Comparison of ENCODE assay signal across 10 cellular contexts in the genomic region with DNA sequence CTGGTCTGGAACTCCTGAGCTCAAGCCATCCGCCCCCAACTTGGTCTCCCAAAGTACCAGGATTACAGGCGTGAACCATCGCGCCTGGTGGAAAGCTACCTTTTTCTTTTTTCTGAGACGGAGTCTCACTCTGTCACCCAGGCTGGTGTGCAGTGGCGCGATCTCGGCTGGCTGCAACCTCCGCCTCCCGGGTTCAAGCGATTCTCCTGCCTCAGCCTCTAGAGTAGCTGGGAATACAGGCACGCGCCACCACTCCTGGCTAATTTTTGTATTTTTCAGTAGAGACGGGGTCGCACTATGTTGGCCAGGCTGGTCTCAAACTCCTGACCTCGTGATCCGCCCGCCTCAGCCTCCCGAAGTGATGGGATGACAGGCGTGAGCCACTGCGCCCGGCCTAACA. TPM values are rescaled to one million over a fixed set of nuclear protein-coding genes. Genes with fewer than 3 reads are reported as not detected.
DNase-seq lines count a peak whose midpoint lies in the region; ATAC-seq and TF ChIP-seq lines count a peak whose summit lies in the region.
"Not testable (repeated sequence)": the region's sequence is repeated elsewhere in the genome, so short reads cannot be mapped to it uniquely, and the experiment has no call there.
"Had no signal": no experiment of that assay in that cellular context is flagged by ENCODE, and none has a peak within 500 bp of the region (broad histone marks: within the 10 kb centered on the region; RNA-seq: fewer than 3 reads in every experiment).

No MANE protein-coding gene starts in this region.

- ATAC-seq in PC-3, result not testable (repeated sequence)

- peak overlapping the region; percentile 96; the same call in 1 of the 2 replicates for H3K4me2 ChIP-seq in PC-3 (ENCODE audit: low read length)

- intact Hi-C loops in Caco-2 (cut with micrococcal nuclease; ENCODE audit: unreplicated experiment); PC-3 (cut with micrococcal nuclease): not testable (repeated sequence)

- H3K9me3 ChIP-seq in Caco-2; PC-3 (ENCODE audit: low read length): not testable (repeated sequence)

- CTCF ChIA-PET in Caco-2 (lab: Charles Lee); PC-3 (lab: Charles Lee): not testable (repeated sequence)

- not testable (repeated sequence) for H3K27me3 Mint-ChIP-seq in Caco-2 (ENCODE audit: insufficient read depth, unreplicated experiment); neural crest cell (ENCODE audit: low read depth)

- H4K20me1 ChIP-seq in PC-3 (ENCODE audit: low read length), result not testable (repeated sequence)

- H2AFZ ChIP-seq in PC-3 (ENCODE audit: low read length), result not testable (repeated sequence)

- H3F3A ChIP-seq in PC-3 (ENCODE audit: low read length, unreplicated experiment), result not testable (repeated sequence)

- H3K4me1 ChIP-seq in Caco-2, result not testable (repeated sequence)
- H3K4me1 ChIP-seq in PC-3 (ENCODE audit: insufficient read depth, low read length), result peaks cover 15% of the 10 kb centered on the region

- not testable (repeated sequence) for H3K27ac Mint-ChIP-seq in Caco-2 (ENCODE audit: unreplicated experiment); neural crest cell (ENCODE audit: unreplicated experiment)

- H3K9me3 Mint-ChIP-seq in Caco-2 (ENCODE audit: unreplicated experiment); neural crest cell: not testable (repeated sequence)

- H3K4me3 Mint-ChIP-seq in Caco-2 (ENCODE audit: unreplicated experiment) (peak overlapping the region; percentile 81), neural crest cell (peak overlapping the region; percentile 44)

- not testable (repeated sequence) for H3K36me3 ChIP-seq in Caco-2 (ENCODE audit: control insufficient read depth, insufficient read depth, low read length)
- H3K36me3 ChIP-seq in PC-3 (ENCODE audit: low read depth, low read length), result peaks cover 29% of the 10 kb centered on the region

- not testable (repeated sequence) for H3K4me3 ChIP-seq in Caco-2 (ENCODE audit: low read depth, low read length); PC-3 (ENCODE audit: low read length)

- POLR2A ChIA-PET in Caco-2 (lab: Charles Lee); PC-3 (lab: Charles Lee; ENCODE audit: unreplicated experiment): not testable (repeated sequence)

- H3K36me3 Mint-ChIP-seq in Caco-2 (ENCODE audit: insufficient read depth, unreplicated experiment), result peaks cover 27% of the 10 kb centered on the region
- H3K36me3 Mint-ChIP-seq in neural crest cell (ENCODE audit: low read depth), result not testable (repeated sequence)

- H3K27ac ChIP-seq in PC-3 (ENCODE audit: low read length), result not testable (repeated sequence)
- peak overlapping the region; percentile 72 for H3K27ac ChIP-seq in angular gyrus (ENCODE audit: low read depth, low read length)

- not testable (repeated sequence) for H3K9ac ChIP-seq in PC-3 (ENCODE audit: low read length)

- not testable (repeated sequence) for BruUV-seq in Caco-2 (replicated peaks; lab: Mats Ljungman, UMichigan); PC-3 (replicated peaks; lab: Mats Ljungman, UMichigan)

- peaks cover 14% of the 10 kb centered on the region for H3K79me2 ChIP-seq in PC-3 (ENCODE audit: low read length)

- H3K9me2 ChIP-seq in PC-3 (replicated peaks; ENCODE audit: low read length), result not testable (repeated sequence)

- TF ChIP-seq CTCF in Caco-2 (IDR thresholded peaks at IDR 0.05; ENCODE audit: insufficient read depth in 1 of 2, low read depth in 1 of 2, low read length in 1 of 2, severe bottlenecking in 1 of 2, unreplicated experiment in 1 of 2); PC-3 (conservative IDR thresholded peaks at IDR 0.05; ENCODE audit: low read depth, low read length); neural crest cell (conservative IDR thresholded peaks at IDR 0.05): not testable (repeated sequence)

- not testable (repeated sequence) for H3K4me1 Mint-ChIP-seq in Caco-2 (ENCODE audit: low read depth, unreplicated experiment)
- peaks cover 12% of the 10 kb centered on the region for H3K4me1 Mint-ChIP-seq in neural crest cell

- not testable (repeated sequence) for DNase-seq in Caco-2; PC-3; neural crest cell (ENCODE audit: low read depth, low spot score)

- not testable (repeated sequence) for H3K27me3 ChIP-seq in Caco-2 (replicated peaks; ENCODE audit: control insufficient read depth, insufficient read depth, low read length); PC-3 (ENCODE audit: low read length)

RNA-seq across cellular contexts. Expression of a gene that starts 1.0 kb away (rescaled TPM):
- 8.3 and 10.6 TPM in 2 replicates for total RNA-seq in Caco-2 (2022)
- 27.5 and 34.6 TPM in 2 replicates for total RNA-seq in PC-3 (2014; rRNA removed)
- total RNA-seq in neural crest cell, result 15.9 and 16.0 TPM in 2 replicates

RNA-seq across cellular contexts. Expression of a gene that starts 9.6 kb away (rescaled TPM):
- total RNA-seq in Caco-2 (2022) (0.91 TPM in 1 of 2 replicates, not detected in the other), PC-3 (2014; rRNA removed) (not detected in 2 replicates), neural crest cell (not detected in 2 replicates)
- total RNA-seq: activated naive CD4-positive, alpha-beta T cell treated with anti-CD3 and anti-CD28 coated beads, Interleukin-2, amount 50 U/mL, for 72 hours; dermis microvascular lymphatic vessel endothelial cell; frontal cortex; left colon; SJSA1; subcutaneous adipose tissue had no signal

RNA-seq across cellular contexts. Expression of a gene that starts 15.7 kb away (rescaled TPM):
- 76.3 and 76.4 TPM in 2 replicates for total RNA-seq in Caco-2 (2022)
- 140 and 150 TPM in 2 replicates for total RNA-seq in PC-3 (2014; rRNA removed)
- 98.8 and 106 TPM in 2 replicates for total RNA-seq in neural crest cell

RNA-seq across cellular contexts. Expression of a gene that starts 26.3 kb away (rescaled TPM):
- total RNA-seq in Caco-2 (2022) (87.8 and 106 TPM in 2 replicates), PC-3 (2014; rRNA removed) (50.6 and 73.3 TPM in 2 replicates), neural crest cell (127 and 138 TPM in 2 replicates)

RNA-seq across cellular contexts. Expression of a gene that starts 30.8 kb away (rescaled TPM):
- total RNA-seq in Caco-2 (2022), result 17.5 and 20.4 TPM in 2 replicates
- 39.5 and 53.5 TPM in 2 replicates for total RNA-seq in PC-3 (2014; rRNA removed)
- total RNA-seq in neural crest cell, result 19.0 and 19.9 TPM in 2 replicates
